ENCODE assay signal across 22 cellular contexts in genomic region chr11:120067361-120068113, GRCh38.
DNase-seq lines count a peak whose midpoint lies in the region; ATAC-seq and TF ChIP-seq lines count a peak whose summit lies in the region.
"Had no signal": no experiment of that assay in that cellular context is flagged by ENCODE, and none has a peak within 500 bp of the region (broad histone marks: within the 10 kb centered on the region; RNA-seq: fewer than 3 reads in every experiment).

No MANE protein-coding gene starts in this region.

- H3K4me3 ChIP-seq in neural progenitor cell = no peak overlapping the region
- no peak overlapping the region for H3K4me3 ChIP-seq in uterus
- H3K4me3 ChIP-seq: lower lobe of right lung, psoas muscle, tibial artery had no signal

- H3K9ac ChIP-seq in neural progenitor cell = no peak overlapping the region

- no peaks in the 10 kb centered on the region for H3K36me3 ChIP-seq in neural progenitor cell
- no peaks in the 10 kb centered on the region for H3K36me3 ChIP-seq in uterus
- H3K36me3 ChIP-seq: lower lobe of right lung, tibial artery had no signal

- H3K9me3 Mint-ChIP-seq in natural killer cell treated with Interleukin-12 subunit alpha and Interleukin-12 subunit beta and Interleukin-15 and Interleukin-18, amount 100 ng/mL, for 72 hours = no peaks in the 10 kb centered on the region
- no peaks in the 10 kb centered on the region for H3K9me3 Mint-ChIP-seq in natural killer cell
- H3K9me3 Mint-ChIP-seq in neural progenitor cell = no peaks in the 10 kb centered on the region
- H3K9me3 Mint-ChIP-seq: activated naive CD4-positive, alpha-beta T cell treated with anti-CD3 and anti-CD28 coated beads, Interleukin-2, amount 10 ng/mL, durations not matched to agents 7 days and 5 days; effector memory CD8-positive, alpha-beta T cell; stimulated activated naive CD8-positive, alpha-beta T cell treated with anti-CD3 and anti-CD28 coated beads, Interleukin-15, amount 100 ng/mL, for 72 hours had no signal

- no peak for DNase-seq in natural killer cell treated with Interleukin-12 subunit alpha and Interleukin-12 subunit beta and Interleukin-15 and Interleukin-18, amount 100 ng/mL, for 72 hours (ENCODE audit: low spot score)
- DNase-seq in natural killer cell (no peak), ecto neural progenitor cell (ENCODE audit: low spot score) (peak; percentile 43), neural progenitor cell (ENCODE audit: low spot score) (no peak), uterus (no peak), DMS114 treated with DMSO at 0.1 percent for 48 hours (lab: John Stamatoyannopoulos, UW; ENCODE audit: unreplicated experiment) (no peak)
- DNase-seq: activated CD4-positive, CD25-positive, alpha-beta regulatory T cell; activated naive CD4-positive, alpha-beta T cell treated with anti-CD3 and anti-CD28 coated beads, Interleukin-2, amount 10 ng/mL, durations not matched to agents 7 days and 5 days; effector memory CD8-positive, alpha-beta T cell; foreskin fibroblast; lower lobe of right lung; MM.1S; NCI-H1417 treated with DMSO at 0.1 percent for 48 hours; NCI-H2107; NCI-H446; psoas muscle; stimulated activated naive CD8-positive, alpha-beta T cell treated with anti-CD3 and anti-CD28 coated beads, Interleukin-15, amount 100 ng/mL, for 72 hours; T-helper 9 cell; tibial artery had no signal

- peak; percentile 29 to 30 for ATAC-seq in natural killer cell treated with Interleukin-12 subunit alpha and Interleukin-12 subunit beta and Interleukin-15 and Interleukin-18, amount 100 ng/mL, for 72 hours
- ATAC-seq in natural killer cell = no peak
- ATAC-seq in GM21619 (IDR thresholded peaks at IDR 0.05; ENCODE audit: unreplicated experiment) = no peak
- ATAC-seq in HG03175 (IDR thresholded peaks at IDR 0.05; ENCODE audit: unreplicated experiment) = no peak
- ATAC-seq: effector memory CD8-positive, alpha-beta T cell; HCT116; lower lobe of right lung; psoas muscle had no signal

- no peaks in the 10 kb centered on the region for H3K27me3 ChIP-seq in neural progenitor cell
- no peaks in the 10 kb centered on the region for H3K27me3 ChIP-seq in uterus

- H3K9me3 ChIP-seq in neural progenitor cell (ENCODE audit: low read depth) (no peaks in the 10 kb centered on the region), uterus (no peaks in the 10 kb centered on the region)
- H3K9me3 ChIP-seq: lower lobe of right lung, psoas muscle, tibial artery had no signal

- H3K27ac ChIP-seq in neural progenitor cell = no peak overlapping the region
- H3K27ac ChIP-seq in uterus = peak overlapping the region; percentile 52 to 72
- H3K27ac ChIP-seq: lower lobe of right lung, psoas muscle, tibial artery had no signal

- TF ChIP-seq POLR2A in uterus (IDR thresholded peaks at IDR 0.05) = no peak

- intact Hi-C loops in natural killer cell (cut with micrococcal nuclease) (no loop called here), uterus (cut with DNase I; ENCODE audit: low total_unique reads) (no loop called here)

- peaks cover 27% of the 10 kb centered on the region for H3K4me1 ChIP-seq in neural progenitor cell
- peaks cover 0 to 3% of the 10 kb centered on the region in 2 donors for H3K4me1 ChIP-seq in uterus
- H3K4me1 ChIP-seq: lower lobe of right lung, psoas muscle had no signal

- H3K79me2 ChIP-seq in neural progenitor cell (ENCODE audit: low read depth) = no peaks in the 10 kb centered on the region

- H3K27me3 Mint-ChIP-seq in natural killer cell treated with Interleukin-12 subunit alpha and Interleukin-12 subunit beta and Interleukin-15 and Interleukin-18, amount 100 ng/mL, for 72 hours = peaks cover 17 to 18% of the 10 kb centered on the region in 2 donors
- H3K27me3 Mint-ChIP-seq in natural killer cell (ENCODE audit: low read depth in 2 of 2) (peaks cover 9 to 25% of the 10 kb centered on the region in 2 donors), neural progenitor cell (ENCODE audit: insufficient read depth, low read depth) (peaks cover 16% of the 10 kb centered on the region)

- H3K4me3 Mint-ChIP-seq in natural killer cell treated with Interleukin-12 subunit alpha and Interleukin-12 subunit beta and Interleukin-15 and Interleukin-18, amount 100 ng/mL, for 72 hours = no peak overlapping the region
- H3K4me3 Mint-ChIP-seq in natural killer cell = no peak overlapping the region
- H3K4me3 Mint-ChIP-seq in neural progenitor cell = no peak overlapping the region
- H3K4me3 Mint-ChIP-seq: activated naive CD4-positive, alpha-beta T cell treated with anti-CD3 and anti-CD28 coated beads, Interleukin-2, amount 10 ng/mL, durations not matched to agents 7 days and 5 days; effector memory CD8-positive, alpha-beta T cell; stimulated activated naive CD8-positive, alpha-beta T cell treated with anti-CD3 and anti-CD28 coated beads, Interleukin-15, amount 100 ng/mL, for 72 hours had no signal

- H3K27ac Mint-ChIP-seq in natural killer cell treated with Interleukin-12 subunit alpha and Interleukin-12 subunit beta and Interleukin-15 and Interleukin-18, amount 100 ng/mL, for 72 hours = no peak overlapping the region
- no peak overlapping the region for H3K27ac Mint-ChIP-seq in natural killer cell
- peak overlapping the region; percentile 79 for H3K27ac Mint-ChIP-seq in neural progenitor cell
- H3K27ac Mint-ChIP-seq: activated naive CD4-positive, alpha-beta T cell treated with anti-CD3 and anti-CD28 coated beads, Interleukin-2, amount 10 ng/mL, durations not matched to agents 7 days and 5 days; effector memory CD8-positive, alpha-beta T cell had no signal

- peaks cover 4 to 13% of the 10 kb centered on the region in 2 donors for H3K4me1 Mint-ChIP-seq in natural killer cell treated with Interleukin-12 subunit alpha and Interleukin-12 subunit beta and Interleukin-15 and Interleukin-18, amount 100 ng/mL, for 72 hours (ENCODE audit: low read depth in 2 of 2)
- peaks cover 4 to 9% of the 10 kb centered on the region in 2 donors for H3K4me1 Mint-ChIP-seq in natural killer cell
- H3K4me1 Mint-ChIP-seq in neural progenitor cell = peaks cover 26% of the 10 kb centered on the region
- H3K4me1 Mint-ChIP-seq: activated naive CD4-positive, alpha-beta T cell treated with anti-CD3 and anti-CD28 coated beads, Interleukin-2, amount 10 ng/mL, durations not matched to agents 7 days and 5 days had no signal

- H3F3A ChIP-seq in neural progenitor cell (ENCODE audit: low read depth) = peaks cover 5% of the 10 kb centered on the region

- H3K4me2 ChIP-seq in neural progenitor cell = no peak overlapping the region

- no peaks in the 10 kb centered on the region for H3K36me3 Mint-ChIP-seq in natural killer cell treated with Interleukin-12 subunit alpha and Interleukin-12 subunit beta and Interleukin-15 and Interleukin-18, amount 100 ng/mL, for 72 hours
- H3K36me3 Mint-ChIP-seq in natural killer cell (no peaks in the 10 kb centered on the region), neural progenitor cell (no peaks in the 10 kb centered on the region)
- H3K36me3 Mint-ChIP-seq: activated naive CD4-positive, alpha-beta T cell treated with anti-CD3 and anti-CD28 coated beads, Interleukin-2, amount 10 ng/mL, durations not matched to agents 7 days and 5 days had no signal

- no peak overlapping the region for H2AFZ ChIP-seq in neural progenitor cell (replicated peaks)

- H4K20me1 ChIP-seq in neural progenitor cell (ENCODE audit: low read depth) = no peaks in the 10 kb centered on the region

- no peak for TF ChIP-seq CTCF in natural killer cell (IDR thresholded peaks at IDR 0.05)
- TF ChIP-seq CTCF in neural progenitor cell (IDR thresholded peaks at IDR 0.05) = no peak
- TF ChIP-seq CTCF in uterus (IDR thresholded peaks at IDR 0.05) = no peak

Comparison
In these comparisons a context has a peak if more than half of its experiments do, and no peak if none do; other contexts are left out.
1. ATAC-seq: peak in natural killer cell treated with Interleukin-12 subunit alpha and Interleukin-12 subunit beta and Interleukin-15 and Interleukin-18, amount 100 ng/mL, for 72 hours (2 of 2); none in natural killer cell (0 of 3), GM21619 (single experiment) and HG03175 (single experiment).